Comparison of ENCODE assay signal across 10 cellular contexts in genomic region chrX:3743821-3744439, GRCh38. TPM values are rescaled to one million over a fixed set of nuclear protein-coding genes. Genes with fewer than 3 reads are reported as not detected.
DNase-seq lines count a peak whose midpoint lies in the region; ATAC-seq and TF ChIP-seq lines count a peak whose summit lies in the region.
"Had no signal": no experiment of that assay in that cellular context is flagged by ENCODE, and none has a peak within 500 bp of the region (broad histone marks: within the 10 kb centered on the region; RNA-seq: fewer than 3 reads in every experiment).

No MANE protein-coding gene starts in this region.

- no peak overlapping the region for H3K27ac ChIP-seq in left lung

- H3K4me1 ChIP-seq in left lung = no peaks in the 10 kb centered on the region

- no peak overlapping the region for H3K4me3 ChIP-seq in left lung

- H3K36me3 ChIP-seq in left lung = no peaks in the 10 kb centered on the region

- peak overlapping the region; percentile 81 for H3K4me3 Mint-ChIP-seq in T-helper 17 cell
- H3K4me3 Mint-ChIP-seq: nephron had no signal

- DNase-seq in T-helper 17 cell (peak; percentile 5 to 18 (median 9)), activated T-cell treated with anti-CD3 and anti-CD28 coated beads for 24 hours (ENCODE audit: low read depth) (peak; percentile 5), left lung (no peak), NCI-H2029 (lab: John Stamatoyannopoulos, UW) (no peak)
- DNase-seq in stimulated activated naive CD4-positive, alpha-beta T cell (lab: John Stamatoyannopoulos, UW) = peak in 4 of 6 experiments; percentile 0 to 72 (median 51)
- DNase-seq: NCI-H1417 had no signal

- ATAC-seq in T-helper 17 cell = peak; percentile 96
- ATAC-seq in left lung = peak; percentile 33
- ATAC-seq in GM19328 (IDR thresholded peaks at IDR 0.05; ENCODE audit: unreplicated experiment) = no peak
- no peak for ATAC-seq in GM21381 (IDR thresholded peaks at IDR 0.05; ENCODE audit: unreplicated experiment)
- ATAC-seq: Panc1 had no signal

- H3K36me3 Mint-ChIP-seq in T-helper 17 cell (ENCODE audit: low read depth) = no peaks in the 10 kb centered on the region

- no peak for TF ChIP-seq CTCF in left lung (IDR thresholded peaks at IDR 0.05)

- intact Hi-C loops in left lung (cut with DNase I) = no loop called here

- H3K27me3 Mint-ChIP-seq in T-helper 17 cell = no peaks in the 10 kb centered on the region

- peaks cover 21% of the 10 kb centered on the region for H3K4me1 Mint-ChIP-seq in T-helper 17 cell
- H3K4me1 Mint-ChIP-seq: nephron had no signal

- no peaks in the 10 kb centered on the region for H3K27me3 ChIP-seq in left lung

- H3K27ac Mint-ChIP-seq in T-helper 17 cell = peak overlapping the region; percentile 94
- H3K27ac Mint-ChIP-seq: nephron had no signal

- no peaks in the 10 kb centered on the region for H3K9me3 ChIP-seq in T-helper 17 cell (ENCODE audit: control insufficient read depth, low read length, poor library complexity, severe bottlenecking)
- H3K9me3 ChIP-seq in left lung = no peaks in the 10 kb centered on the region

RNA-seq across cellular contexts. Expression of gene PRKX, which starts 30.5 kb away (rescaled TPM):
- 10 to 100 TPM; 69.5 to 73.9 TPM for total RNA-seq in T-helper 17 cell
- total RNA-seq in left lung = 10 to 100 TPM; 13.8 to 23.6 TPM

Comparison
In these comparisons a context has a peak if more than half of its experiments do, and no peak if none do; other contexts are left out.
1. ATAC-seq: peak in T-helper 17 cell (single experiment) and left lung (single experiment); none in GM19328 (single experiment) and GM21381 (single experiment).
2. DNase-seq: peak in T-helper 17 cell (3 of 3), activated T-cell treated with anti-CD3 and anti-CD28 coated beads for 24 hours (single experiment) and stimulated activated naive CD4-positive, alpha-beta T cell (4 of 6); none in left lung (0 of 2) and NCI-H2029 (single experiment).